8 cellular contexts compared by ENCODE assay signal in genomic region chr6:35259946-35260626, GRCh38.
DNase-seq lines count a peak whose midpoint lies in the region; ATAC-seq and TF ChIP-seq lines count a peak whose summit lies in the region.

No MANE protein-coding gene starts in this region.

- no peak for TF ChIP-seq CTCF in epithelial cell of esophagus (IDR thresholded peaks at IDR 0.05; ENCODE audit: insufficient read depth, low read depth, low read length, missing control alignments)

- H3K27ac ChIP-seq in muscle layer of duodenum (ENCODE audit: low read length), result peak overlapping the region; percentile 91

- peaks cover 0 to 4% of the 10 kb centered on the region in 2 donors for H3K36me3 ChIP-seq in muscle layer of duodenum (ENCODE audit: control insufficient read depth in 1 of 2, insufficient read depth in 2 of 2, low read length in 2 of 2)

- peak; percentile 62 for DNase-seq in NCI-H2029 (lab: John Stamatoyannopoulos, UW)
- no peak for DNase-seq in NCI-H2029 treated with DMSO at 0.1 percent for 48 hours (lab: John Stamatoyannopoulos, UW)
- peak; percentile 85 for DNase-seq in NCI-H69 (lab: John Stamatoyannopoulos, UW)
- DNase-seq in activated CD8-positive, alpha-beta memory T cell treated with anti-CD3 and anti-CD28 coated beads, Interleukin-2, amount 50 U/mL, for 4 hours, result peak; percentile 82
- peak; percentile 66 for DNase-seq in epithelial cell of esophagus (ENCODE audit: low read depth)
- DNase-seq in stimulated activated CD8-positive, alpha-beta memory T cell treated with anti-CD3 and anti-CD28 coated beads, Interleukin-7, amount 100 ng/mL, for 24 hours (ENCODE audit: low read depth), result peak; percentile 38

- H3K27me3 ChIP-seq in muscle layer of duodenum (ENCODE audit: low read depth, low read length), result no peaks in the 10 kb centered on the region

- H3K9me3 ChIP-seq in muscle layer of duodenum (ENCODE audit: control insufficient read depth in 1 of 2, low read length in 2 of 2), result no peaks in the 10 kb centered on the region

- H3K4me3 ChIP-seq in epithelial cell of esophagus (ENCODE audit: low read length) (peak overlapping the region; percentile 67), muscle layer of duodenum (ENCODE audit: low read depth in 1 of 2, low read length in 2 of 2) (peak overlapping the region; percentile 72 to 87)

- ATAC-seq in HG02973 (IDR thresholded peaks at IDR 0.05; ENCODE audit: unreplicated experiment), result peak; percentile 38

- peaks cover 4 to 34% of the 10 kb centered on the region in 2 donors for H3K4me1 ChIP-seq in muscle layer of duodenum (ENCODE audit: control insufficient read depth in 1 of 2, insufficient read depth in 2 of 2, low read length in 2 of 2)
